ENCODE assay signal across 10 cellular contexts in genomic region chr4:1053080-1053661, GRCh38. TPM values are rescaled to one million over a fixed set of nuclear protein-coding genes. Genes with fewer than 3 reads are reported as not detected.
DNase-seq lines count a peak whose midpoint lies in the region; ATAC-seq and TF ChIP-seq lines count a peak whose summit lies in the region.
"Had no signal": no experiment of that assay in that cellular context is flagged by ENCODE, and none has a peak within 500 bp of the region (broad histone marks: within the 10 kb centered on the region; RNA-seq: fewer than 3 reads in every experiment).

No MANE protein-coding gene starts in this region.

- DNase-seq in activated effector memory CD4-positive, alpha-beta T cell treated with anti-CD3 and anti-CD28 coated beads, Interleukin-2, amount 50 U/mL, for 16 hours: peak; percentile 46
- no peak for DNase-seq in activated effector memory CD4-positive, alpha-beta T cell treated with Interleukin-2 at 50 U/mL for 16 hours
- DNase-seq in immature natural killer cell (no peak), suprapubic skin (ENCODE audit: low spot score in 2 of 2) (peak; percentile 59 to 77), ACHN (no peak), GM19238 (ENCODE audit: insufficient read length, low spot score) (no peak)
- DNase-seq: activated CD4-positive, alpha-beta T cell treated with anti-CD3 and anti-CD28 coated beads, Interleukin-2, amount 50 U/mL, for 48 hours had no signal

- TF ChIP-seq POLR2A in suprapubic skin (IDR thresholded peaks at IDR 0.05): no peak

- H3K27ac ChIP-seq in suprapubic skin: no peak overlapping the region
- H3K27ac ChIP-seq: right lobe of liver had no signal

- peaks cover 36% of the 10 kb centered on the region for H3K4me1 ChIP-seq in suprapubic skin
- H3K4me1 ChIP-seq: right lobe of liver had no signal

- peak overlapping the region in 1 of 5 donors; percentile 13 for H3K4me3 Mint-ChIP-seq in immature natural killer cell

- 30% methylated on average over 18 of the region's 24 CpGs for WGBS in suprapubic skin

- peak overlapping the region in 4 of 6 donors; percentile 61 to 85 (median 74) for H3K27ac Mint-ChIP-seq in immature natural killer cell

- H3K27me3 ChIP-seq in suprapubic skin: peaks cover 78% of the 10 kb centered on the region

- TF ChIP-seq CTCF in suprapubic skin (IDR thresholded peaks at IDR 0.05): no peak

- no peaks in the 10 kb centered on the region for H3K36me3 Mint-ChIP-seq in immature natural killer cell

- H3K4me3 ChIP-seq in suprapubic skin: peak overlapping the region; percentile 28
- H3K4me3 ChIP-seq: right lobe of liver had no signal

- no peak for TF ChIP-seq EP300 in suprapubic skin (IDR thresholded peaks at IDR 0.05)

- H3K9me3 ChIP-seq in suprapubic skin: no peaks in the 10 kb centered on the region
- H3K9me3 ChIP-seq: right lobe of liver had no signal

- peak; percentile 42 for ATAC-seq in SK-N-SH treated with all-trans-retinoic acid at 6 μM for 48 hours
- ATAC-seq in GM18498 (IDR thresholded peaks at IDR 0.05; ENCODE audit: unreplicated experiment): no peak
- ATAC-seq: right lobe of liver had no signal

- no peaks in the 10 kb centered on the region for H3K9me3 Mint-ChIP-seq in immature natural killer cell

- no peaks in the 10 kb centered on the region for H3K36me3 ChIP-seq in suprapubic skin
- H3K36me3 ChIP-seq: right lobe of liver had no signal

- peaks cover 8 to 10% (median 8%) of the 10 kb centered on the region in 3 donors for H3K27me3 Mint-ChIP-seq in immature natural killer cell (ENCODE audit: low read depth in 3 of 3)

- in situ Hi-C loops in ACHN (cut with HindIII; ENCODE audit: low pct_ligation_motif_present, low pct_unique_long_range_greater_than_20kb, low sequenced_read_pairs): no loop called here

- H3K4me1 Mint-ChIP-seq in immature natural killer cell: peaks cover 11 to 12% of the 10 kb centered on the region in 2 donors

TF ChIP-seq in SK-N-SH treated with all-trans-retinoic acid at 6 μM for 48 hours, 23 proteins besides CTCF, POLR2A, EP300 and RAD21:
- TF ChIP-seq BACH2 (CRISPR knock-in tag; IDR thresholded peaks at IDR 0.05; ENCODE audit: borderline replicate concordance): no peak
- no peak for TF ChIP-seq TOX (CRISPR knock-in tag; IDR thresholded peaks at IDR 0.05; ENCODE audit: borderline replicate concordance)
- no peak for TF ChIP-seq TCF4 (CRISPR knock-in tag; IDR thresholded peaks at IDR 0.05; ENCODE audit: borderline replicate concordance)
- TF ChIP-seq ESRRG (CRISPR knock-in tag; IDR thresholded peaks at IDR 0.05): no peak
- TF ChIP-seq RARB (CRISPR knock-in tag; IDR thresholded peaks at IDR 0.05): no peak
- TF ChIP-seq GLIS3 (CRISPR knock-in tag; IDR thresholded peaks at IDR 0.05): no peak

RNA-seq across cellular contexts. Expression of gene FGFRL1, which starts 41.7 kb away (rescaled TPM):
- under 1 TPM in 2 of 3 donors, not detected in 1; 0.19 to 0.30 TPM for polyA plus RNA-seq in immature natural killer cell
- 10 to 100 TPM in 3 of 4 donors, 1 to 10 TPM in 1; 9.0 to 19.9 (median 12.0) TPM for total RNA-seq in suprapubic skin

RNA-seq across cellular contexts. Expression of gene SLC26A1, which starts 60.0 kb away (rescaled TPM):
- under 1 TPM in 2 of 3 donors, not detected in 1; 0.52 to 0.77 TPM for polyA plus RNA-seq in immature natural killer cell
- total RNA-seq in suprapubic skin: under 1 TPM in 1 of 4 donors, not detected in 3; 0.30 TPM

Comparison
In these comparisons a context has a peak if more than half of its experiments do, and no peak if none do; other contexts are left out.
1. DNase-seq: peak in activated effector memory CD4-positive, alpha-beta T cell treated with anti-CD3 and anti-CD28 coated beads, Interleukin-2, amount 50 U/mL, for 16 hours (single experiment) and suprapubic skin (2 of 2); none in activated effector memory CD4-positive, alpha-beta T cell treated with Interleukin-2 at 50 U/mL for 16 hours (single experiment), immature natural killer cell (0 of 3), ACHN (single experiment) and GM19238 (single experiment).